In the genomic region with DNA sequence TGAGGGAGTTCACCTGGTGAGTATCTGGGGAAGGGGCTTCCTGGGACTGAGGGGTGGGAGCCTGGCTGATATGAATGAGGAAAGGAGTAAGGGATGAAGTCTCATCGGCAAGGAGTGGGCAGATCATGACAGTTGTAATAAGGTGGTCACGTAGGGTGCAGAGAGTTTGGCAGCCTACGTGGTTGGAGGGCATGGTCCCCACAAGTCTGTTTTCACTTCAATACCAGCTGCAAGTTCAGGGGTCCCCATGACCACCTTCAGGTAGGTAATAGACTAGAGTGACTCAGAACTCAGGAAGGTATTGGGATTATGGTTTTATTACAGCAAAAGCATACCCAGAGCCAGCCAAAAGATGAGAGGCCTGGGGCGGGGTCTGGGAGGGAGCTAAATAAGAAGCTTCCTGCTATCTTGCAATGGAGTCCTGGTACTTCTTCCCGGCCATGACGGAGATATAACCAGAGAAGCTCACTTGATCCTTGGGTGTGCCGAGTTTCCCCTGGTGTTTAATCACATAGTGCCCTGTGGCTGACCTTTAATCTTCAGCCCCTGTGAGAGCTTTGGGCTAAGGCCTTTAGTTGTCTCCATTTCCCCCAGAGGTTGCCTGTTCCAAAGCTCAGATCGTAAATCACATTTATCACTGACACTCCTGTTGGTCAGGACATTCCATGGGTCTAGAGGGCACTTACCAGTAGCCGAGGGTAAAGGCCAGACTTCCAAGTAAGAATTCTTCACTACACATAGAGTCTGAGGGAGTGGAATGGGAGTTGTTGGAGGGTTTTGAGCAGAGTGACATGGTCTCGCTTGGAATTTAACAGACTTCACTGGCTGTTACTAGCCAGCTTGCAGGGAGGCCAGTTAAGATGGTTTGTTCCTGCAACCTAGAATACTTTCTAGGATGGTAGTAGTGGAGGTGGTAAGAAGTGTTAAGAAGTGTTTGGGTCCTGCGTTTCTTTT, we compare ENCODE assay signal across 1 cellular context.
TF ChIP-seq lines count a peak whose summit lies in the region.

No MANE protein-coding gene starts in this region.

TF ChIP-seq in GM12878, 131 proteins besides CTCF, POLR2A, EP300 and RAD21:
- TF ChIP-seq RELA (IDR thresholded peaks at IDR 0.05; ENCODE audit: borderline replicate concordance, partially characterized antibody), result no peak
- peak; percentile 13; the same call in 1 of the 2 replicates for TF ChIP-seq ATF2 (IDR thresholded peaks at IDR 0.05; ENCODE audit: low read length)
- TF ChIP-seq, protein P1, sequence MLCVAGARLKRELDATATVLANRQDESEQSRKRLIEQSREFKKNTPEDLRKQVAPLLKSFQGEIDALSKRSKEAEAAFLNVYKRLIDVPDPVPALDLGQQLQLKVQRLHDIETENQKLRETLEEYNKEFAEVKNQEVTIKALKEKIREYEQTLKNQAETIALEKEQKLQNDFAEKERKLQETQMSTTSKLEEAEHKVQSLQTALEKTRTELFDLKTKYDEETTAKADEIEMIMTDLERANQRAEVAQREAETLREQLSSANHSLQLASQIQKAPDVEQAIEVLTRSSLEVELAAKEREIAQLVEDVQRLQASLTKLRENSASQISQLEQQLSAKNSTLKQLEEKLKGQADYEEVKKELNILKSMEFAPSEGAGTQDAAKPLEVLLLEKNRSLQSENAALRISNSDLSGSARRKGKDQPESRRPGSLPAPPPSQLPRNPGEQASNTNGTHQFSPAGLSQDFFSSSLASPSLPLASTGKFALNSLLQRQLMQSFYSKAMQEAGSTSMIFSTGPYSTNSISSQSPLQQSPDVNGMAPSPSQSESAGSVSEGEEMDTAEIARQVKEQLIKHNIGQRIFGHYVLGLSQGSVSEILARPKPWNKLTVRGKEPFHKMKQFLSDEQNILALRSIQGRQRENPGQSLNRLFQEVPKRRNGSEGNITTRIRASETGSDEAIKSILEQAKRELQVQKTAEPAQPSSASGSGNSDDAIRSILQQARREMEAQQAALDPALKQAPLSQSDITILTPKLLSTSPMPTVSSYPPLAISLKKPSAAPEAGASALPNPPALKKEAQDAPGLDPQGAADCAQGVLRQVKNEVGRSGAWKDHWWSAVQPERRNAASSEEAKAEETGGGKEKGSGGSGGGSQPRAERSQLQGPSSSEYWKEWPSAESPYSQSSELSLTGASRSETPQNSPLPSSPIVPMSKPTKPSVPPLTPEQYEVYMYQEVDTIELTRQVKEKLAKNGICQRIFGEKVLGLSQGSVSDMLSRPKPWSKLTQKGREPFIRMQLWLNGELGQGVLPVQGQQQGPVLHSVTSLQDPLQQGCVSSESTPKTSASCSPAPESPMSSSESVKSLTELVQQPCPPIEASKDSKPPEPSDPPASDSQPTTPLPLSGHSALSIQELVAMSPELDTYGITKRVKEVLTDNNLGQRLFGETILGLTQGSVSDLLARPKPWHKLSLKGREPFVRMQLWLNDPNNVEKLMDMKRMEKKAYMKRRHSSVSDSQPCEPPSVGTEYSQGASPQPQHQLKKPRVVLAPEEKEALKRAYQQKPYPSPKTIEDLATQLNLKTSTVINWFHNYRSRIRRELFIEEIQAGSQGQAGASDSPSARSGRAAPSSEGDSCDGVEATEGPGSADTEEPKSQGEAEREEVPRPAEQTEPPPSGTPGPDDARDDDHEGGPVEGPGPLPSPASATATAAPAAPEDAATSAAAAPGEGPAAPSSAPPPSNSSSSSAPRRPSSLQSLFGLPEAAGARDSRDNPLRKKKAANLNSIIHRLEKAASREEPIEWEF (IDR thresholded peaks at IDR 0.05; ENCODE audit: insufficient replicate concordance, low read depth, low read length), result no peak
- TF ChIP-seq NFYA (IDR thresholded peaks at IDR 0.05; ENCODE audit: borderline replicate concordance, low read depth, low read length), result no peak
- TF ChIP-seq, protein P2, sequence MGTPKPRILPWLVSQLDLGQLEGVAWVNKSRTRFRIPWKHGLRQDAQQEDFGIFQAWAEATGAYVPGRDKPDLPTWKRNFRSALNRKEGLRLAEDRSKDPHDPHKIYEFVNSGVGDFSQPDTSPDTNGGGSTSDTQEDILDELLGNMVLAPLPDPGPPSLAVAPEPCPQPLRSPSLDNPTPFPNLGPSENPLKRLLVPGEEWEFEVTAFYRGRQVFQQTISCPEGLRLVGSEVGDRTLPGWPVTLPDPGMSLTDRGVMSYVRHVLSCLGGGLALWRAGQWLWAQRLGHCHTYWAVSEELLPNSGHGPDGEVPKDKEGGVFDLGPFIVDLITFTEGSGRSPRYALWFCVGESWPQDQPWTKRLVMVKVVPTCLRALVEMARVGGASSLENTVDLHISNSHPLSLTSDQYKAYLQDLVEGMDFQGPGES (IDR thresholded peaks at IDR 0.05), result no peak
- no peak for TF ChIP-seq FOXM1 (IDR thresholded peaks at IDR 0.05; ENCODE audit: low read depth, low read length)
- no peak for TF ChIP-seq RFX5 (IDR thresholded peaks at IDR 0.05; ENCODE audit: low read depth, low read length)
- no peak for TF ChIP-seq ASH2L (IDR thresholded peaks at IDR 0.05; ENCODE audit: borderline replicate concordance, low read depth)
- TF ChIP-seq, protein P3, sequence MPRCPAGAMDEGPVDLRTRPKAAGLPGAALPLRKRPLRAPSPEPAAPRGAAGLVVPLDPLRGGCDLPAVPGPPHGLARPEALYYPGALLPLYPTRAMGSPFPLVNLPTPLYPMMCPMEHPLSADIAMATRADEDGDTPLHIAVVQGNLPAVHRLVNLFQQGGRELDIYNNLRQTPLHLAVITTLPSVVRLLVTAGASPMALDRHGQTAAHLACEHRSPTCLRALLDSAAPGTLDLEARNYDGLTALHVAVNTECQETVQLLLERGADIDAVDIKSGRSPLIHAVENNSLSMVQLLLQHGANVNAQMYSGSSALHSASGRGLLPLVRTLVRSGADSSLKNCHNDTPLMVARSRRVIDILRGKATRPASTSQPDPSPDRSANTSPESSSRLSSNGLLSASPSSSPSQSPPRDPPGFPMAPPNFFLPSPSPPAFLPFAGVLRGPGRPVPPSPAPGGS (IDR thresholded peaks at IDR 0.05; ENCODE audit: borderline replicate concordance, insufficient read depth, low read depth, low read length, poor library complexity, severe bottlenecking), result peak; percentile 47
- TF ChIP-seq ZNF622 (IDR thresholded peaks at IDR 0.05), result no peak
- no peak for TF ChIP-seq SRF (IDR thresholded peaks at IDR 0.05; ENCODE audit: low read depth in 2 of 2, low read length in 2 of 2)
- no peak for TF ChIP-seq GABPA (IDR thresholded peaks at IDR 0.05; ENCODE audit: low read depth)
- TF ChIP-seq POLR2AphosphoS5 (IDR thresholded peaks at IDR 0.05; ENCODE audit: low read length), result peak; percentile 92
- no peak for TF ChIP-seq ZZZ3 (IDR thresholded peaks at IDR 0.05; ENCODE audit: control insufficient read depth, insufficient read length, low read depth)
- TF ChIP-seq EZH2 (IDR thresholded peaks at IDR 0.05; ENCODE audit: borderline replicate concordance, control insufficient read depth, low read depth, low read length), result no peak
- no peak for TF ChIP-seq WRNIP1 (IDR thresholded peaks at IDR 0.05; ENCODE audit: borderline replicate concordance, low read depth, low read length)
- TF ChIP-seq TARDBP (IDR thresholded peaks at IDR 0.05; ENCODE audit: borderline replicate concordance), result no peak
- no peak for TF ChIP-seq CREM (IDR thresholded peaks at IDR 0.05; ENCODE audit: low read depth)
- TF ChIP-seq ZNF24 (IDR thresholded peaks at IDR 0.05), result no peak
- peak; percentile 3; the same call in 1 of the 2 replicates for TF ChIP-seq ZBED1 (IDR thresholded peaks at IDR 0.05; ENCODE audit: borderline replicate concordance)
- no peak for TF ChIP-seq MAX (IDR thresholded peaks at IDR 0.05; ENCODE audit: low read depth, low read length)
- no peak for TF ChIP-seq RB1 (IDR thresholded peaks at IDR 0.05; ENCODE audit: borderline replicate concordance)
- no peak for TF ChIP-seq ATF3 (IDR thresholded peaks at IDR 0.05; ENCODE audit: borderline replicate concordance, extremely low read depth, low read depth, low read length)
- no peak for TF ChIP-seq MTA2 (IDR thresholded peaks at IDR 0.05; ENCODE audit: low read depth)
- TF ChIP-seq, protein P4, sequence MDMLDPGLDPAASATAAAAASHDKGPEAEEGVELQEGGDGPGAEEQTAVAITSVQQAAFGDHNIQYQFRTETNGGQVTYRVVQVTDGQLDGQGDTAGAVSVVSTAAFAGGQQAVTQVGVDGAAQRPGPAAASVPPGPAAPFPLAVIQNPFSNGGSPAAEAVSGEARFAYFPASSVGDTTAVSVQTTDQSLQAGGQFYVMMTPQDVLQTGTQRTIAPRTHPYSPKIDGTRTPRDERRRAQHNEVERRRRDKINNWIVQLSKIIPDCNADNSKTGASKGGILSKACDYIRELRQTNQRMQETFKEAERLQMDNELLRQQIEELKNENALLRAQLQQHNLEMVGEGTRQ (IDR thresholded peaks at IDR 0.05; ENCODE audit: borderline replicate concordance, low read depth, low read length), result no peak
- TF ChIP-seq IRF4 (IDR thresholded peaks at IDR 0.05; ENCODE audit: low read depth, low read length), result no peak
- no peak for TF ChIP-seq HDGF (IDR thresholded peaks at IDR 0.05)
- TF ChIP-seq STAT3 (IDR thresholded peaks at IDR 0.05; ENCODE audit: low read depth, low read length), result no peak
- no peak for TF ChIP-seq EED (IDR thresholded peaks at IDR 0.05; ENCODE audit: low read depth)
- TF ChIP-seq BACH1 (IDR thresholded peaks at IDR 0.05; ENCODE audit: borderline replicate concordance), result peak; percentile 32; the same call in 1 of the 2 replicates
- TF ChIP-seq, protein P5, sequence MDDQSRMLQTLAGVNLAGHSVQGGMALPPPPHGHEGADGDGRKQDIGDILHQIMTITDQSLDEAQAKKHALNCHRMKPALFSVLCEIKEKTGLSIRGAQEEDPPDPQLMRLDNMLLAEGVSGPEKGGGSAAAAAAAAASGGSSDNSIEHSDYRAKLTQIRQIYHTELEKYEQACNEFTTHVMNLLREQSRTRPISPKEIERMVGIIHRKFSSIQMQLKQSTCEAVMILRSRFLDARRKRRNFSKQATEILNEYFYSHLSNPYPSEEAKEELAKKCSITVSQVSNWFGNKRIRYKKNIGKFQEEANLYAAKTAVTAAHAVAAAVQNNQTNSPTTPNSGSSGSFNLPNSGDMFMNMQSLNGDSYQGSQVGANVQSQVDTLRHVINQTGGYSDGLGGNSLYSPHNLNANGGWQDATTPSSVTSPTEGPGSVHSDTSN (IDR thresholded peaks at IDR 0.05; ENCODE audit: insufficient replicate concordance, low read depth, low read length), result no peak
- no peak for TF ChIP-seq ZNF384 (IDR thresholded peaks at IDR 0.05; ENCODE audit: borderline replicate concordance, low read depth, low read length)
- no peak for TF ChIP-seq IKZF1 (conservative IDR thresholded peaks at IDR 0.05)
- 0 out of 2 replicates have a peak, but pooled peaks have one; percentile 28 for TF ChIP-seq SMAD5 (IDR thresholded peaks at IDR 0.05; ENCODE audit: low read depth)
- no peak for TF ChIP-seq POLR2AphosphoS2 (IDR thresholded peaks at IDR 0.05; ENCODE audit: low read depth, low read length)
- no peak for TF ChIP-seq CREB1 (IDR thresholded peaks at IDR 0.05; ENCODE audit: low read depth)
- TF ChIP-seq MTA3 (IDR thresholded peaks at IDR 0.05; ENCODE audit: borderline replicate concordance, low read length), result peak; percentile 26
- no peak for TF ChIP-seq YBX1 (IDR thresholded peaks at IDR 0.05)
- no peak for TF ChIP-seq CHD2 (IDR thresholded peaks at IDR 0.05; ENCODE audit: borderline replicate concordance, low read depth, low read length)
- no peak for TF ChIP-seq CBX5 (IDR thresholded peaks at IDR 0.05; ENCODE audit: low read depth)
